In the genomic region with DNA sequence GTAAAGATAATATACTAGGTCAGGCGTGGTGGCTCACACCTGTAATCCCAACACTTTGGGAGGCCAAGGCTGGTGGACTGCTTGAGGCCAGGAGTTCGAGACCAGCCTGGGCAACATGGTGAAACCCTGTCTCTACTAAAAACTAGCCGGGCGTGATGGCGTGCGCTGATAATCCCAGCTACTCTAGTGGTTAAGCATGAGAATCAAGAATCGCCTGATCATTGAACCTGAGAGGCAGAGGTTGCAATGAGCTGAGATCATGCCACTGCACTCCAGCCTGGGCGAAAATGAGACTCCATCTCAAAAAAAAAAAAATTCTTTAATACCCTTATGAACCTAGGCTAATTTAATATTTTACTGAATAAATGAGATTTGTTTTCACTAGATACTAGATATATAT, we compare ENCODE assay signal across 7 cellular contexts.
A peak's percentile ranks its signal among the peaks of the same experiment; 100 is the strongest.
DNase-seq lines count a peak whose midpoint lies in the region; ATAC-seq, FAIRE-seq and TF ChIP-seq lines count a peak whose summit lies in the region.
"Not testable (repeated sequence)": the region's sequence is repeated elsewhere in the genome, so short reads cannot be mapped to it uniquely, and the experiment has no call there.

No MANE protein-coding gene starts in this region.

- not testable (repeated sequence) for DNase-seq in GM18507 (ENCODE audit: extremely low spot score, insufficient read length, low read depth); MM.1S

- peaks cover 16% of the 10 kb centered on the region for H3K79me2 ChIP-seq in MM.1S (ENCODE audit: low read length)

- not testable (repeated sequence) for H3K4me3 ChIP-seq in MM.1S (ENCODE audit: low read length)

- not testable (repeated sequence) for H3K9me2 ChIP-seq in MM.1S (replicated peaks; ENCODE audit: insufficient read depth, low read length)

- peak; percentile 75 for FAIRE-seq in GM18507 (lab: Jason Lieb, UNC)

- not testable (repeated sequence) for TF ChIP-seq CTCF in MM.1S (IDR thresholded peaks at IDR 0.05; ENCODE audit: low read length)

- not testable (repeated sequence) for H3K27me3 ChIP-seq in MM.1S (replicated peaks; ENCODE audit: insufficient read depth, low read length)

- H4K20me1 ChIP-seq in MM.1S (ENCODE audit: insufficient read depth, low read length): not testable (repeated sequence)

- ATAC-seq in GM19043 (IDR thresholded peaks at IDR 0.05; ENCODE audit: low read depth, unreplicated experiment): peak; percentile 55
- ATAC-seq in GM21381 (IDR thresholded peaks at IDR 0.05; ENCODE audit: unreplicated experiment): peak; percentile 71
- peak; percentile 62 for ATAC-seq in HG02623 (IDR thresholded peaks at IDR 0.05; ENCODE audit: unreplicated experiment)
- peak; percentile 57 for ATAC-seq in HG03045 (IDR thresholded peaks at IDR 0.05; ENCODE audit: unreplicated experiment)
- peak; percentile 81 for ATAC-seq in HG03354 (IDR thresholded peaks at IDR 0.05; ENCODE audit: poor library complexity, severe bottlenecking, unreplicated experiment)

- H3K9me3 ChIP-seq in MM.1S (replicated peaks; ENCODE audit: insufficient read depth, low read length): not testable (repeated sequence)

- H3K9ac ChIP-seq in MM.1S (ENCODE audit: low read length): not testable (repeated sequence)

- H3K4me1 ChIP-seq in MM.1S (ENCODE audit: low read length): peaks cover 14% of the 10 kb centered on the region

- peaks cover 18% of the 10 kb centered on the region for H3K36me3 ChIP-seq in MM.1S (replicated peaks; ENCODE audit: insufficient read depth, low read length)

- peaks cover 12% of the 10 kb centered on the region for H3F3A ChIP-seq in MM.1S (ENCODE audit: insufficient read depth, low read length)

- not testable (repeated sequence) for H3K27ac ChIP-seq in MM.1S (ENCODE audit: low read length)

- H2AFZ ChIP-seq in MM.1S (ENCODE audit: low read length): not testable (repeated sequence)

- H3K4me2 ChIP-seq in MM.1S (ENCODE audit: low read depth, low read length): peak overlapping the region; percentile 17; the same call in 1 of the 2 replicates
